In the genomic region with DNA sequence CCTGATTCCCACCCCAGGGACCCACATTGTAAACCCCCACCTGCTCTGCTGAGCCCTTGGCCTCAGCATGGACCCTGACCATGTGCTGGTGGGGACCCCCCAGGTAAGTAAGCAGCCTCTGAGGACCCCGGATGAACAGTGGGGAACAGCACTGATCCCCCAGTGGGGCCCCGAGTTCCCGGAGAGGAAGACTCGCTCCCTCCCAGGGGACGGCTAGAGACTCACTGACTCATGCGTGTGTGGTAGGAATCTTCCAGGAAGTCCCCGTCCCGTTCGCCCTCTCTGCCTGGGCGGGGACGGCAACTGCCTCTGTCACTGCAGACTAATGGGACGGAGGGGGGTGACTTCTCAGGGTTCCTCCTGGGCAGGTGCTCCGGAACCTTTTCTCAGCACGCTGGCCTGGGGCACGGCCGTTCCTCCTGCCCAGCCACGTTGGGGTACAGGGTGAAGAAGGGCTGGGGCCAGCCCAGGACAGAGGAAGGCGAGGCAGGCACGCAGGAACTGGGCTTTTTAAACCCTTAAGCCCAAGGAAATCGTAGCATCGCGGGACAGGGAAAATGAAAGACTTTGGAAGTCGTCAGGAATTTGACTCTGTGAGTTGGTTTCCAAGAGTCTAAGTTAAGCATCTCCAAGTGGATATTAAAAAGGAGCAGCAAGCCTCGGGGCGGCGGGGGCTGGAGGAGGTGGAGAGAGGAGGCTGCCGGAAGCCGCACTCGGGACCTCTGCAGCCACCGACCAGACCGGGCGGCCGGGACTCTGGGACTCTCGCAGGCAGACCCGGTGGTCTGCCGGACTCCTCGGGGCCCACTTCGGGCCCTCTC, we compare ENCODE assay signal across 2 cellular contexts.
TF ChIP-seq lines count a peak whose summit lies in the region.

No MANE protein-coding gene starts in this region.

TF ChIP-seq in IMR-90, 13 proteins besides CTCF, POLR2A, EP300 and RAD21:
- TF ChIP-seq MXI1 (IDR thresholded peaks at IDR 0.05; ENCODE audit: borderline replicate concordance, low read depth, low read length) (0 out of 2 replicates have a peak, but pooled peaks have one; percentile 28), ELK1 (IDR thresholded peaks at IDR 0.05; ENCODE audit: borderline replicate concordance, low read depth, low read length) (no peak), RFX5 (IDR thresholded peaks at IDR 0.05; ENCODE audit: low read depth, low read length) (peak; percentile 80), CEBPB (IDR thresholded peaks at IDR 0.05; ENCODE audit: low read depth, low read length) (no peak), RCOR1 (IDR thresholded peaks at IDR 0.05; ENCODE audit: insufficient replicate concordance, low read length) (no peak), MAZ (IDR thresholded peaks at IDR 0.05; ENCODE audit: borderline replicate concordance, low read depth, low read length) (peak; percentile 74; the same call in 1 of the 2 replicates), MAFK (IDR thresholded peaks at IDR 0.05; ENCODE audit: low read depth, low read length) (no peak), SMC3 (IDR thresholded peaks at IDR 0.05; ENCODE audit: low read depth, low read length) (no peak), BHLHE40 (IDR thresholded peaks at IDR 0.05; ENCODE audit: low read depth, low read length) (no peak), NFE2L2 (IDR thresholded peaks at IDR 0.05; ENCODE audit: low read depth, low read length) (no peak), CHD1 (IDR thresholded peaks at IDR 0.05; ENCODE audit: low read depth, low read length) (no peak), FOS (IDR thresholded peaks at IDR 0.05; ENCODE audit: low read depth, low read length) (peak; percentile 74)
- TF ChIP-seq, protein P1, sequence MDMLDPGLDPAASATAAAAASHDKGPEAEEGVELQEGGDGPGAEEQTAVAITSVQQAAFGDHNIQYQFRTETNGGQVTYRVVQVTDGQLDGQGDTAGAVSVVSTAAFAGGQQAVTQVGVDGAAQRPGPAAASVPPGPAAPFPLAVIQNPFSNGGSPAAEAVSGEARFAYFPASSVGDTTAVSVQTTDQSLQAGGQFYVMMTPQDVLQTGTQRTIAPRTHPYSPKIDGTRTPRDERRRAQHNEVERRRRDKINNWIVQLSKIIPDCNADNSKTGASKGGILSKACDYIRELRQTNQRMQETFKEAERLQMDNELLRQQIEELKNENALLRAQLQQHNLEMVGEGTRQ (IDR thresholded peaks at IDR 0.05; ENCODE audit: low read depth, low read length), result no peak

TF ChIP-seq in H1, 55 proteins besides CTCF, POLR2A, EP300 and RAD21:
- TF ChIP-seq CEBPB (IDR thresholded peaks at IDR 0.05; ENCODE audit: low read depth, low read length) (no peak), RFX5 (IDR thresholded peaks at IDR 0.05; ENCODE audit: borderline replicate concordance, low read depth, low read length) (peak; percentile 46; the same call in 1 of the 2 replicates)
TF ChIP-seq in H1: peak in this region for 1.
